ENCODE assay signal across 36 cellular contexts in the genomic region with DNA sequence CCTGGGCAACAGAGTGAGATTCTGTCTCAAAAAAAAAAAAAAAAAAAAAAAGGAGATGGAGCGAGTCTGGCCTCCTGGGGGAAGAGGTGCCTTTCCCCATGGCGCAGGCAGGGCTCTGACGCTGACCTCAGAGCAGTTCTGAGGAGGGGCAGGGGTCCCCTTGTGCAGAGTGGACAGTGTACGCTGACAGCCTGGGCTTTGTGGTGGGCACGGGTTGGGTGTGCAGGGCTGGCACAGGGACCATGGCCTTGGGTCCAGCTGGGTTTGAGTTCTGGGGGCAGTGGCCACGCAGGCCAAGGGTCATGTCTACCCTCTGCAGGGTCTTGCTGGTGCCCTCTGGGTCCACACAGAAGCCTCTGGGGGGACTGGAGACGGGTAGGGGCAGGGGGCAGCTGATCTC.
"Had no signal": no experiment of that assay in that cellular context is flagged by ENCODE, and none has a peak within 500 bp of the region (broad histone marks: within the 10 kb centered on the region; RNA-seq: fewer than 3 reads in every experiment).

No MANE protein-coding gene starts in this region.

- H3K4me1 Mint-ChIP-seq: activated B cell treated with CpG ODN at 0.5 μM for 24 hours; activated CD4-positive, alpha-beta T cell treated with anti-CD3 and anti-CD28 coated beads, Interleukin-2, amount 10 ng/mL, durations not matched to agents 24 days and 14 days; activated naive CD8-positive, alpha-beta T cell treated with anti-CD3 and anti-CD28 coated beads for 36 hours; activated T-helper 17 cell treated with anti-CD3 and anti-CD28 coated beads, Interleukin-2, amount 50 U/mL, for 72 hours had no signal

- H3K27me3 ChIP-seq: adrenal gland, body of pancreas, brain microvascular endothelial cell had no signal

- H3K4me3 ChIP-seq: adrenal gland, body of pancreas, breast epithelium had no signal

- H3K27ac ChIP-seq: adrenal gland, body of pancreas, brain microvascular endothelial cell, breast epithelium, VCaP had no signal

- H3K27ac Mint-ChIP-seq: activated B cell treated with CpG ODN at 0.5 μM for 24 hours; activated CD4-positive, alpha-beta memory T cell treated with anti-CD3 and anti-CD28 coated beads for 36 hours; activated CD4-positive, alpha-beta T cell treated with anti-CD3 and anti-CD28 coated beads, Interleukin-2, amount 10 ng/mL, durations not matched to agents 24 days and 14 days; activated CD8-positive, alpha-beta T cell treated with anti-CD3 and anti-CD28 coated beads for 36 hours; activated naive CD4-positive, alpha-beta T cell treated with anti-CD3 and anti-CD28 coated beads for 36 hours; activated naive CD4-positive, alpha-beta T cell treated with anti-CD3 and anti-CD28 coated beads, Interleukin-2, amount 50 U/mL, for 72 hours; activated naive CD8-positive, alpha-beta T cell treated with anti-CD3 and anti-CD28 coated beads for 36 hours; activated T-cell treated with anti-CD3 and anti-CD28 coated beads, Interleukin-2, amount 50 U/mL, for 72 hours; activated T-helper 1 cell treated with anti-CD3 and anti-CD28 coated beads, Interleukin-12 subunit alpha, Interleukin-12 subunit beta, Interleukin-2, Interleukin-4 antibody, amounts not matched to agents 30 ng/mL and 10 ng/mL and 1 ng/mL, durations not matched to agents 14 hours and 24 hours and 36 hours; activated T-helper 17 cell treated with anti-CD3 and anti-CD28 coated beads, Interleukin-2, amount 50 U/mL, for 72 hours; T-helper 1 cell treated with Interleukin-12 subunit alpha and Interleukin-12 subunit beta and Interleukin-4 antibody, amounts not matched to agents 30 μg/mL and 1 μg/mL, for 36 hours; T-helper 2 cell treated with Interferon-gamma antibody and Interleukin-4, amounts not matched to agents 5 μg/mL and 100 μg/mL, for 36 hours had no signal

- DNase-seq: activated B cell treated with CpG ODN at 0.5 μM for 24 hours; activated CD4-positive, alpha-beta memory T cell treated with anti-CD3 and anti-CD28 coated beads for 36 hours; activated CD4-positive, alpha-beta T cell treated with anti-CD3 and anti-CD28 coated beads for 4 hours; activated CD4-positive, alpha-beta T cell treated with anti-CD3 and anti-CD28 coated beads, Interleukin-2, amount 10 ng/mL, durations not matched to agents 24 days and 14 days; activated CD4-positive, alpha-beta T cell treated with anti-CD3 and anti-CD28 coated beads, Interleukin-2, amount 50 U/mL, for 1 hour; activated CD4-positive, alpha-beta T cell treated with anti-CD3 and anti-CD28 coated beads, Interleukin-2, amount 50 U/mL, for 4 hours; activated CD4-positive, CD25-positive, alpha-beta regulatory T cell treated with anti-CD3 and anti-CD28 coated beads, Interleukin-2, amount 50 U/mL, for 72 hours; activated CD8-positive, alpha-beta memory T cell treated with anti-CD3 and anti-CD28 coated beads, Interleukin-2, amount 50 U/mL, for 4 hours; activated CD8-positive, alpha-beta T cell treated with anti-CD3 and anti-CD28 coated beads for 36 hours; activated effector memory CD4-positive, alpha-beta T cell treated with anti-CD3 and anti-CD28 coated beads, Interleukin-2, amount 50 U/mL, for 16 hours; activated gamma-delta T cell treated with Interleukin-2 at 50 U/mL for 16 hours; activated naive CD4-positive, alpha-beta T cell; activated naive CD4-positive, alpha-beta T cell treated with anti-CD3 and anti-CD28 coated beads for 36 hours; activated naive CD4-positive, alpha-beta T cell treated with anti-CD3 and anti-CD28 coated beads, Interleukin-2, amount 50 U/mL, for 16 hours; activated naive CD8-positive, alpha-beta T cell treated with anti-CD3 and anti-CD28 coated beads for 36 hours; activated T-cell treated with anti-CD3 and anti-CD28 coated beads for 4 hours; activated T-cell treated with anti-CD3 and anti-CD28 coated beads, Interleukin-2, amount 50 U/mL, for 1 hour; activated T-cell treated with anti-CD3 and anti-CD28 coated beads, Interleukin-2, amount 50 U/mL, for 4 hours; activated T-cell treated with anti-CD3 and anti-CD28 coated beads, Interleukin-2, amount 50 U/mL, for 72 hours; adrenal gland; amniotic stem cell; body of pancreas; brain microvascular endothelial cell; central memory CD4-positive, alpha-beta T cell; T-helper 1 cell; T-helper 2 cell; T-helper 9 cell had no signal

- H3K9me3 Mint-ChIP-seq: activated B cell treated with CpG ODN at 0.5 μM for 24 hours; activated CD4-positive, alpha-beta memory T cell treated with anti-CD3 and anti-CD28 coated beads for 36 hours; activated CD4-positive, alpha-beta T cell treated with anti-CD3 and anti-CD28 coated beads, Interleukin-2, amount 10 ng/mL, durations not matched to agents 24 days and 14 days; activated CD8-positive, alpha-beta T cell treated with anti-CD3 and anti-CD28 coated beads for 36 hours; activated naive CD4-positive, alpha-beta T cell treated with anti-CD3 and anti-CD28 coated beads for 36 hours; activated naive CD4-positive, alpha-beta T cell treated with anti-CD3 and anti-CD28 coated beads, Interleukin-2, amount 50 U/mL, for 72 hours; activated naive CD8-positive, alpha-beta T cell treated with anti-CD3 and anti-CD28 coated beads for 36 hours; activated T-cell treated with anti-CD3 and anti-CD28 coated beads, Interleukin-2, amount 50 U/mL, for 4 hours; activated T-cell treated with anti-CD3 and anti-CD28 coated beads, Interleukin-2, amount 50 U/mL, for 72 hours; activated T-helper 1 cell treated with anti-CD3 and anti-CD28 coated beads, Interleukin-12 subunit alpha, Interleukin-12 subunit beta, Interleukin-2, Interleukin-4 antibody, amounts not matched to agents 30 ng/mL and 10 ng/mL and 1 ng/mL, durations not matched to agents 14 hours and 24 hours and 36 hours; activated T-helper 17 cell treated with anti-CD3 and anti-CD28 coated beads, Interleukin-2, amount 50 U/mL, for 72 hours; T-helper 1 cell treated with Interleukin-12 subunit alpha and Interleukin-12 subunit beta and Interleukin-4 antibody, amounts not matched to agents 30 μg/mL and 1 μg/mL, for 36 hours; T-helper 2 cell treated with Interferon-gamma antibody and Interleukin-4, amounts not matched to agents 5 μg/mL and 100 μg/mL, for 36 hours had no signal

- H3K36me3 ChIP-seq: adrenal gland, brain microvascular endothelial cell, breast epithelium had no signal

- FAIRE-seq: astrocyte, TTC549 had no signal

- H3K9me3 ChIP-seq: adrenal gland, body of pancreas, breast epithelium had no signal

- ATAC-seq: activated CD8-positive, alpha-beta T cell treated with anti-CD3 and anti-CD28 coated beads for 36 hours; activated naive CD4-positive, alpha-beta T cell treated with anti-CD3 and anti-CD28 coated beads, Interleukin-2, amount 50 U/mL, for 72 hours; activated T-cell treated with anti-CD3 and anti-CD28 coated beads, Interleukin-2, amount 50 U/mL, for 4 hours; activated T-cell treated with anti-CD3 and anti-CD28 coated beads, Interleukin-2, amount 50 U/mL, for 72 hours; activated T-helper 17 cell treated with anti-CD3 and anti-CD28 coated beads, Interleukin-2, amount 50 U/mL, for 72 hours; body of pancreas had no signal

- H3K36me3 Mint-ChIP-seq: activated CD4-positive, alpha-beta memory T cell treated with anti-CD3 and anti-CD28 coated beads for 36 hours; activated naive CD4-positive, alpha-beta T cell treated with anti-CD3 and anti-CD28 coated beads, Interleukin-2, amount 50 U/mL, for 72 hours; activated naive CD8-positive, alpha-beta T cell treated with anti-CD3 and anti-CD28 coated beads for 36 hours had no signal

- H3K4me1 ChIP-seq: adrenal gland, breast epithelium had no signal

- H3K4me3 Mint-ChIP-seq: activated B cell treated with CpG ODN at 0.5 μM for 24 hours; activated CD4-positive, alpha-beta memory T cell treated with anti-CD3 and anti-CD28 coated beads for 36 hours; activated CD4-positive, alpha-beta T cell treated with anti-CD3 and anti-CD28 coated beads, Interleukin-2, amount 10 ng/mL, durations not matched to agents 24 days and 14 days; activated CD8-positive, alpha-beta T cell treated with anti-CD3 and anti-CD28 coated beads for 36 hours; activated naive CD4-positive, alpha-beta T cell treated with anti-CD3 and anti-CD28 coated beads for 36 hours; activated naive CD8-positive, alpha-beta T cell treated with anti-CD3 and anti-CD28 coated beads for 36 hours; activated T-cell treated with anti-CD3 and anti-CD28 coated beads, Interleukin-2, amount 50 U/mL, for 4 hours; activated T-cell treated with anti-CD3 and anti-CD28 coated beads, Interleukin-2, amount 50 U/mL, for 72 hours; activated T-helper 1 cell treated with anti-CD3 and anti-CD28 coated beads, Interleukin-12 subunit alpha, Interleukin-12 subunit beta, Interleukin-2, Interleukin-4 antibody, amounts not matched to agents 30 ng/mL and 10 ng/mL and 1 ng/mL, durations not matched to agents 14 hours and 24 hours and 36 hours; activated T-helper 17 cell treated with anti-CD3 and anti-CD28 coated beads, Interleukin-2, amount 50 U/mL, for 72 hours; T-helper 1 cell treated with Interleukin-12 subunit alpha and Interleukin-12 subunit beta and Interleukin-4 antibody, amounts not matched to agents 30 μg/mL and 1 μg/mL, for 36 hours; T-helper 2 cell treated with Interferon-gamma antibody and Interleukin-4, amounts not matched to agents 5 μg/mL and 100 μg/mL, for 36 hours had no signal

- H3K27me3 Mint-ChIP-seq: activated CD4-positive, alpha-beta memory T cell treated with anti-CD3 and anti-CD28 coated beads for 36 hours; activated CD4-positive, alpha-beta T cell treated with anti-CD3 and anti-CD28 coated beads, Interleukin-2, amount 10 ng/mL, durations not matched to agents 24 days and 14 days; activated CD8-positive, alpha-beta T cell treated with anti-CD3 and anti-CD28 coated beads for 36 hours had no signal
